In genomic region chr21:36803051-36803709, GRCh38 we compare ENCODE assay signal across 21 cellular contexts.
A peak's percentile ranks its signal among the peaks of the same experiment; 100 is the strongest.
DNase-seq lines count a peak whose midpoint lies in the region; TF ChIP-seq lines count a peak whose summit lies in the region.
"Had no signal": no experiment of that assay in that cellular context is flagged by ENCODE, and none has a peak within 500 bp of the region (broad histone marks: within the 10 kb centered on the region; RNA-seq: fewer than 3 reads in every experiment).

No MANE protein-coding gene starts in this region.

- H3K4me1 ChIP-seq in thyroid gland, result peaks cover 0 to 5% of the 10 kb centered on the region in 2 donors

- no peak for TF ChIP-seq CTCF in thyroid gland (IDR thresholded peaks at IDR 0.05)

- no peak overlapping the region for H3K4me3 ChIP-seq in thyroid gland (replicated peaks in 1 of 3)

- peak in 46 of 58 donors; percentile 11 to 83 (median 48) for DNase-seq in anterior cingulate cortex (lab: John Stamatoyannopoulos, UW)
- peak; percentile 31 to 85 (median 71) for DNase-seq in head of caudate nucleus
- DNase-seq in middle frontal gyrus (ENCODE audit: extremely low spot score, low spot score), result peak; percentile 16
- peak in 39 of 49 donors; percentile 9 to 86 (median 62) for DNase-seq in substantia nigra (lab: John Stamatoyannopoulos, UW)
- no peak for DNase-seq in activated effector memory CD4-positive, alpha-beta T cell treated with Interleukin-2 at 50 U/mL for 16 hours
- DNase-seq in thyroid gland, result no peak
- DNase-seq in mucosa of gallbladder (ENCODE audit: low spot score), result no peak
- DNase-seq: ACHN, DND-41, H7, HFFc6, Karpas-422, NCI-H1417 treated with DMSO at 0.1 percent for 48 hours, NCI-H187 treated with DMSO at 0.1 percent for 48 hours, NCI-H226, NCI-H524, NCI-H82, PC-3, RPMI8226, SIG-M5 had no signal

- 94% methylated on average over 13 of the region's 13 CpGs for WGBS in thyroid gland, 2 donors

- H3K36me3 ChIP-seq in thyroid gland, result no peaks in the 10 kb centered on the region

- no peaks in the 10 kb centered on the region for H3K9me3 ChIP-seq in thyroid gland

- no peaks in the 10 kb centered on the region for H3K27me3 ChIP-seq in thyroid gland

- no peak for TF ChIP-seq POLR2A in thyroid gland (IDR thresholded peaks at IDR 0.05)

- H3K27ac ChIP-seq in substantia nigra (ENCODE audit: low read depth, low read length, poor library complexity, severe bottlenecking), result no peak overlapping the region
- H3K27ac ChIP-seq in thyroid gland, result no peak overlapping the region
- H3K27ac ChIP-seq: HL-60 had no signal

- intact Hi-C loops in head of caudate nucleus (cut with DNase I) (no loop called here), thyroid gland (cut with DNase I) (no loop called here)

Comparison
In these comparisons a context has a peak if more than half of its experiments do, and no peak if none do; other contexts are left out.
1. DNase-seq: peak in anterior cingulate cortex (46 of 58), head of caudate nucleus (42 of 42), middle frontal gyrus (single experiment) and substantia nigra (39 of 49); none in activated effector memory CD4-positive, alpha-beta T cell treated with Interleukin-2 at 50 U/mL for 16 hours (single experiment), thyroid gland (0 of 2) and mucosa of gallbladder (single experiment).